Comparison of ENCODE assay signal across 25 cellular contexts in genomic region chr11:44418438-44418795, GRCh38.
"Had no signal": no experiment of that assay in that cellular context is flagged by ENCODE, and none has a peak within 500 bp of the region (broad histone marks: within the 10 kb centered on the region; RNA-seq: fewer than 3 reads in every experiment).

No MANE protein-coding gene starts in this region.

- H3K4me1 Mint-ChIP-seq: activated CD4-positive, alpha-beta T cell treated with anti-CD3 and anti-CD28 coated beads, Interleukin-2, amount 10 ng/mL, durations not matched to agents 24 days and 14 days; activated naive CD4-positive, alpha-beta T cell treated with anti-CD3 and anti-CD28 coated beads, Interleukin-2, amount 10 ng/mL, durations not matched to agents 7 days and 5 days; activated naive CD8-positive, alpha-beta T cell treated with anti-CD3 and anti-CD28 coated beads for 36 hours; activated T-helper 17 cell treated with anti-CD3 and anti-CD28 coated beads, Interleukin-2, amount 50 U/mL, for 72 hours; T-helper 17 cell; WTC11 had no signal

- H3K9me3 Mint-ChIP-seq: activated CD4-positive, alpha-beta T cell treated with anti-CD3 and anti-CD28 coated beads, Interleukin-2, amount 10 ng/mL, durations not matched to agents 24 days and 14 days; activated naive CD4-positive, alpha-beta T cell treated with anti-CD3 and anti-CD28 coated beads, Interleukin-2, amount 10 ng/mL, durations not matched to agents 7 days and 5 days; activated naive CD8-positive, alpha-beta T cell treated with anti-CD3 and anti-CD28 coated beads for 36 hours; activated T-helper 17 cell treated with anti-CD3 and anti-CD28 coated beads, Interleukin-2, amount 50 U/mL, for 72 hours had no signal

- H3K4me3 ChIP-seq: Peyer's patch had no signal

- H3K36me3 ChIP-seq: Peyer's patch had no signal

- H3K4me1 ChIP-seq: Peyer's patch had no signal

- H3K27me3 ChIP-seq: Peyer's patch had no signal

- H3K27ac ChIP-seq: Peyer's patch had no signal

- DNase-seq: activated CD4-positive, alpha-beta T cell treated with anti-CD3 and anti-CD28 coated beads, Interleukin-2, amount 10 ng/mL, durations not matched to agents 24 days and 14 days; activated CD4-positive, alpha-beta T cell treated with anti-CD3 and anti-CD28 coated beads, Interleukin-2, amount 50 U/mL, for 48 hours; activated CD4-positive, CD25-positive, alpha-beta regulatory T cell treated with anti-CD3 and anti-CD28 coated beads, Interleukin-2, amount 50 U/mL, for 72 hours; activated gamma-delta T cell; activated naive CD4-positive, alpha-beta T cell treated with anti-CD3 and anti-CD28 coated beads, Interleukin-2, amount 10 ng/mL, durations not matched to agents 7 days and 5 days; activated naive CD8-positive, alpha-beta T cell treated with anti-CD3 and anti-CD28 coated beads for 36 hours; activated T-cell treated with anti-CD3 and anti-CD28 coated beads for 4 hours; activated T-cell treated with anti-CD3 and anti-CD28 coated beads, Interleukin-2, amount 50 U/mL, for 48 hours; IMR-90; Kasumi-1; KBM-7; NCI-H1048; NCI-H1930; NCI-H2107; NCI-H2171 treated with DMSO at 0.1 percent for 48 hours; NCI-H226; NCI-H526; NCI-H774; NK-92 treated with Interleukin-12 subunit alpha and Interleukin-12 subunit beta, amount 100 ng/mL, for 24 hours; Peyer's patch; SHP77; T-helper 17 cell; T-helper 9 cell had no signal

- H3K27ac Mint-ChIP-seq: activated CD4-positive, alpha-beta T cell treated with anti-CD3 and anti-CD28 coated beads, Interleukin-2, amount 10 ng/mL, durations not matched to agents 24 days and 14 days; activated naive CD4-positive, alpha-beta T cell treated with anti-CD3 and anti-CD28 coated beads, Interleukin-2, amount 10 ng/mL, durations not matched to agents 7 days and 5 days; activated naive CD8-positive, alpha-beta T cell treated with anti-CD3 and anti-CD28 coated beads for 36 hours; activated T-helper 17 cell treated with anti-CD3 and anti-CD28 coated beads, Interleukin-2, amount 50 U/mL, for 72 hours; T-helper 17 cell; WTC11 had no signal

- H3K4me3 Mint-ChIP-seq: activated CD4-positive, alpha-beta T cell treated with anti-CD3 and anti-CD28 coated beads, Interleukin-2, amount 10 ng/mL, durations not matched to agents 24 days and 14 days; activated naive CD4-positive, alpha-beta T cell treated with anti-CD3 and anti-CD28 coated beads, Interleukin-2, amount 10 ng/mL, durations not matched to agents 7 days and 5 days; activated naive CD8-positive, alpha-beta T cell treated with anti-CD3 and anti-CD28 coated beads for 36 hours; activated T-helper 17 cell treated with anti-CD3 and anti-CD28 coated beads, Interleukin-2, amount 50 U/mL, for 72 hours; T-helper 17 cell; WTC11 had no signal

- H3K9me3 ChIP-seq: Peyer's patch had no signal

- H3K36me3 Mint-ChIP-seq: activated naive CD4-positive, alpha-beta T cell treated with anti-CD3 and anti-CD28 coated beads, Interleukin-2, amount 10 ng/mL, durations not matched to agents 7 days and 5 days; activated naive CD8-positive, alpha-beta T cell treated with anti-CD3 and anti-CD28 coated beads for 36 hours; WTC11 had no signal

- ATAC-seq: activated T-helper 17 cell treated with anti-CD3 and anti-CD28 coated beads, Interleukin-2, amount 50 U/mL, for 72 hours; T-helper 17 cell; WTC11 had no signal
